In the genomic region with DNA sequence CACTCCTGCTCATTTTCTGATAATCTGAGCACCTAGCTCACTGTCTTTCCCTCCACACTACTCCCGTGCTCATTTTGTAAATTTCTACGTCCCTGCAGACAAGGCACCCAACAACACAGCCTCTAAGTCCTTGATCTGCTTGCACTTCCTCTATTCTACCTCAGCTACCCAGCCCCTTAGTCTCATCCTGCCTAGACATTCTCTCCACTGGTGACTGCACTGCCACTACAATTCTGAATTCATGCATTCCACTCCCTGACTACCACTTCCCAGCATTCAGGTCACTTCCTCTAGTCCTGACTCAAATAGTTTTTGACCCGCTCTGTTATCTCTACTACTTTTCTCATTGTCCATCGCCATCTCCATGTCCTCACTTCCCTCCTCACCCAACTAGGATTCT, we compare ENCODE assay signal across 17 cellular contexts.
A peak's percentile ranks its signal among the peaks of the same experiment; 100 is the strongest.
DNase-seq lines count a peak whose midpoint lies in the region; ATAC-seq, FAIRE-seq and TF ChIP-seq lines count a peak whose summit lies in the region.
"Had no signal": no experiment of that assay in that cellular context is flagged by ENCODE, and none has a peak within 500 bp of the region (broad histone marks: within the 10 kb centered on the region; RNA-seq: fewer than 3 reads in every experiment).

No MANE protein-coding gene starts in this region.

- ATAC-seq in stimulated activated naive B cell treated with anti-CD40 and anti-IgM and Interleukin-4, amounts not matched to agents 10 μg/mL and 1 μg/mL and 100 μg/mL, for 72 hours (replicated peaks): peak; percentile 66 to 74

- H3K36me3 ChIP-seq in endothelial cell of umbilical vein (ENCODE audit: control insufficient read depth in 2 of 2, extremely low read depth in 1 of 2, insufficient read depth in 2 of 2, low read length in 2 of 2): no peaks in the 10 kb centered on the region
- H3K36me3 ChIP-seq in neural progenitor cell: peaks cover 8% of the 10 kb centered on the region
- H3K36me3 ChIP-seq: MG63 had no signal

- DNase-seq in ELR (ENCODE audit: low read depth): peak; percentile 38
- peak; percentile 41 for DNase-seq in MV-4-11 (lab: John Stamatoyannopoulos, UW)
- DNase-seq in endothelial cell of umbilical vein (ENCODE audit: low read depth, low spot score): peak; percentile 9
- no peak for DNase-seq in stimulated activated naive B cell treated with anti-CD40 and anti-IgM and Interleukin-4, amounts not matched to agents 10 μg/mL and 1 μg/mL and 100 μg/mL, for 72 hours
- no peak for DNase-seq in neural progenitor cell (ENCODE audit: low spot score)
- DNase-seq in activated effector memory CD4-positive, alpha-beta T cell treated with Interleukin-2 at 50 U/mL for 16 hours: no peak
- no peak for DNase-seq in activated CD4-positive, CD25-positive, alpha-beta regulatory T cell (lab: John Stamatoyannopoulos, UW)
- DNase-seq: HCEC 1CT, MG63, NCI-H1417, NCI-H1930, NCI-H2171 treated with DMSO at 0.1 percent for 48 hours, NCI-H510A, SHP77 treated with DMSO at 0.1 percent for 48 hours had no signal

- CTCF ChIA-PET in endothelial cell of umbilical vein (lab: Charles Lee): no interaction called here

- H3K27me3 ChIP-seq in endothelial cell of umbilical vein (ENCODE audit: control insufficient read depth in 2 of 2, insufficient read depth in 2 of 2, low read length in 2 of 2): no peaks in the 10 kb centered on the region
- no peaks in the 10 kb centered on the region for H3K27me3 ChIP-seq in neural progenitor cell
- H3K27me3 ChIP-seq: MG63 had no signal

- H3K9me1 ChIP-seq in endothelial cell of umbilical vein (replicated peaks; ENCODE audit: control insufficient read depth, extremely low read depth, insufficient read depth, low read length): no peaks in the 10 kb centered on the region

- no TSS peak for BruUV-seq in endothelial cell of umbilical vein (replicated peaks; lab: Mats Ljungman, UMichigan)

- no peak overlapping the region for H3K4me3 Mint-ChIP-seq in stimulated activated naive B cell treated with anti-CD40 and anti-IgM and Interleukin-4, amounts not matched to agents 10 μg/mL and 1 μg/mL and 100 μg/mL, for 72 hours
- no peak overlapping the region for H3K4me3 Mint-ChIP-seq in neural progenitor cell

- H3K27ac ChIP-seq in endothelial cell of umbilical vein (ENCODE audit: insufficient read depth, low read depth, low read length): no peak overlapping the region
- H3K27ac ChIP-seq in neural progenitor cell: no peak overlapping the region
- H3K27ac ChIP-seq: KMS-11 had no signal

- H3K4me2 ChIP-seq in endothelial cell of umbilical vein (ENCODE audit: insufficient read depth, low read length) (no peak overlapping the region), neural progenitor cell (no peak overlapping the region)
- H3K4me2 ChIP-seq: KMS-11 had no signal

- peak; percentile 44 for FAIRE-seq in endothelial cell of umbilical vein (lab: Jason Lieb, UNC)
- FAIRE-seq: GM18507, RCC 7860 had no signal

- peaks cover 6 to 16% of the 10 kb centered on the region in 2 donors for H3K36me3 Mint-ChIP-seq in stimulated activated naive B cell treated with anti-CD40 and anti-IgM and Interleukin-4, amounts not matched to agents 10 μg/mL and 1 μg/mL and 100 μg/mL, for 72 hours
- H3K36me3 Mint-ChIP-seq in neural progenitor cell: peaks cover 4% of the 10 kb centered on the region

- dilution Hi-C loops in endothelial cell of umbilical vein (cut with MboI; ENCODE audit: extremely low pct_ligation_motif_present, low sequenced_read_pairs): no loop called here

- H3K4me1 ChIP-seq in endothelial cell of umbilical vein (ENCODE audit: control insufficient read depth, extremely low read depth, insufficient read depth, low read length): peaks cover 10% of the 10 kb centered on the region
- H3K4me1 ChIP-seq in neural progenitor cell: no peaks in the 10 kb centered on the region

- no peak overlapping the region for H3K27ac Mint-ChIP-seq in stimulated activated naive B cell treated with anti-CD40 and anti-IgM and Interleukin-4, amounts not matched to agents 10 μg/mL and 1 μg/mL and 100 μg/mL, for 72 hours
- H3K27ac Mint-ChIP-seq in neural progenitor cell: no peak overlapping the region

- no peaks in the 10 kb centered on the region for H3K9me3 ChIP-seq in endothelial cell of umbilical vein (replicated peaks; ENCODE audit: control insufficient read depth, insufficient read depth, low read length)
- H3K9me3 ChIP-seq in neural progenitor cell (ENCODE audit: low read depth): no peaks in the 10 kb centered on the region

- H2AFZ ChIP-seq in endothelial cell of umbilical vein (ENCODE audit: low read depth, low read length) (no peak overlapping the region), neural progenitor cell (replicated peaks) (no peak overlapping the region)

- no peaks in the 10 kb centered on the region for H3K79me2 ChIP-seq in endothelial cell of umbilical vein (ENCODE audit: control insufficient read depth, insufficient read depth, low read length)
- H3K79me2 ChIP-seq in neural progenitor cell (ENCODE audit: low read depth): no peaks in the 10 kb centered on the region

- intact Hi-C loops in endothelial cell of umbilical vein (cut with micrococcal nuclease): no loop called here

- H3F3A ChIP-seq in neural progenitor cell (ENCODE audit: low read depth): no peaks in the 10 kb centered on the region

- no peak for TF ChIP-seq POLR2A in endothelial cell of umbilical vein (IDR thresholded peaks at IDR 0.05; ENCODE audit: low read depth, low read length)

- H3K9ac ChIP-seq in endothelial cell of umbilical vein (replicated peaks; ENCODE audit: extremely low read depth, insufficient read depth, low read length): no peak overlapping the region
- H3K9ac ChIP-seq in neural progenitor cell: no peak overlapping the region
- H3K9ac ChIP-seq: KMS-11 had no signal

- no peaks in the 10 kb centered on the region for H3K27me3 Mint-ChIP-seq in stimulated activated naive B cell treated with anti-CD40 and anti-IgM and Interleukin-4, amounts not matched to agents 10 μg/mL and 1 μg/mL and 100 μg/mL, for 72 hours
- no peaks in the 10 kb centered on the region for H3K27me3 Mint-ChIP-seq in neural progenitor cell (ENCODE audit: insufficient read depth, low read depth)

- H4K20me1 ChIP-seq in endothelial cell of umbilical vein (replicated peaks; ENCODE audit: control insufficient read depth, extremely low read depth, insufficient read depth, low read length): no peaks in the 10 kb centered on the region
- no peaks in the 10 kb centered on the region for H4K20me1 ChIP-seq in neural progenitor cell (ENCODE audit: low read depth)

- H3K4me1 Mint-ChIP-seq in stimulated activated naive B cell treated with anti-CD40 and anti-IgM and Interleukin-4, amounts not matched to agents 10 μg/mL and 1 μg/mL and 100 μg/mL, for 72 hours: no peaks in the 10 kb centered on the region
- no peaks in the 10 kb centered on the region for H3K4me1 Mint-ChIP-seq in neural progenitor cell

- TF ChIP-seq CTCF in endothelial cell of umbilical vein (IDR thresholded peaks at IDR 0.05; ENCODE audit: extremely low read depth in 1 of 2, insufficient read depth in 1 of 2, low read depth in 1 of 2, low read length in 2 of 2): no peak
- no peak for TF ChIP-seq CTCF in neural progenitor cell (IDR thresholded peaks at IDR 0.05)

- H3K4me3 ChIP-seq in endothelial cell of umbilical vein (replicated peaks in 1 of 3; ENCODE audit: insufficient read depth in 1 of 3, low read depth in 1 of 3, low read length in 3 of 3) (no peak overlapping the region), neural progenitor cell (no peak overlapping the region)
- H3K4me3 ChIP-seq: MG63 had no signal

- POLR2A ChIA-PET in endothelial cell of umbilical vein (lab: Charles Lee): no interaction called here

- no peaks in the 10 kb centered on the region for H3K9me3 Mint-ChIP-seq in stimulated activated naive B cell treated with anti-CD40 and anti-IgM and Interleukin-4, amounts not matched to agents 10 μg/mL and 1 μg/mL and 100 μg/mL, for 72 hours
- peaks cover 6% of the 10 kb centered on the region for H3K9me3 Mint-ChIP-seq in neural progenitor cell

TF ChIP-seq in endothelial cell of umbilical vein, 7 proteins besides CTCF, POLR2A, EP300 and RAD21:
- TF ChIP-seq FOS (IDR thresholded peaks at IDR 0.05; ENCODE audit: borderline replicate concordance, insufficient read depth, low read length) (peak; percentile 5), POLR2AphosphoS5 (IDR thresholded peaks at IDR 0.05; ENCODE audit: insufficient read depth, low read depth, low read length) (no peak), MYC (IDR thresholded peaks at IDR 0.05; ENCODE audit: low read depth, low read length) (no peak), JUN (IDR thresholded peaks at IDR 0.05; ENCODE audit: borderline replicate concordance, insufficient read depth, insufficient read length, low read depth) (no peak), EZH2 (IDR thresholded peaks at IDR 0.05; ENCODE audit: borderline replicate concordance, low read depth, low read length, severe bottlenecking) (no peak), GATA2 (IDR thresholded peaks at IDR 0.05; ENCODE audit: insufficient read depth, insufficient read length, low read depth, low read length) (peak; percentile 23)
- TF ChIP-seq, protein P1, sequence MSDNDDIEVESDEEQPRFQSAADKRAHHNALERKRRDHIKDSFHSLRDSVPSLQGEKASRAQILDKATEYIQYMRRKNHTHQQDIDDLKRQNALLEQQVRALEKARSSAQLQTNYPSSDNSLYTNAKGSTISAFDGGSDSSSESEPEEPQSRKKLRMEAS (IDR thresholded peaks at IDR 0.05; ENCODE audit: insufficient read depth, insufficient read length): no peak

Comparison
In these comparisons a context has a peak if more than half of its experiments do, and no peak if none do; other contexts are left out.
1. DNase-seq: peak in ELR (single experiment), MV-4-11 (single experiment) and endothelial cell of umbilical vein (single experiment); none in stimulated activated naive B cell treated with anti-CD40 and anti-IgM and Interleukin-4, amounts not matched to agents 10 μg/mL and 1 μg/mL and 100 μg/mL, for 72 hours (single experiment), neural progenitor cell (single experiment), activated effector memory CD4-positive, alpha-beta T cell treated with Interleukin-2 at 50 U/mL for 16 hours (single experiment) and activated CD4-positive, CD25-positive, alpha-beta regulatory T cell (0 of 4).